In the genomic region with DNA sequence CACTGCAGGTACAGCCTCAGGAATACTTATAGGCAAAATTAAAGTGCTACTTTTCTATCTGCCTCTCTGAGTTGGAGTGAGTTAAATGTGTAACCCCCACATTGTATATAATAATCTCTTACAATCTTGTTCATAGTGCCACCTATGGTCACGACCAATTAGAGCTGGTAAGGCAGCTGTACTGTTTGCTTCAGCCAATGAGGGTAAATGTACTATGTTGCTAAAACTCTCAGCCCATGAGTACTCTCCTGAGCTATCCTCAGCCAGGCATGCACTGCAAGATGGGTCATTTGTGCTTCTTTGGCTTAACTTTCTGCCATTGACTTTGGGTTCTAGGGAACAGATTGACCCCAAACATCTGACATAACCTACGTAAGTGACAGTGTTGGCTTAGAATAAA, we compare ENCODE assay signal across 9 cellular contexts. TPM values are rescaled to one million over a fixed set of nuclear protein-coding genes. Genes with fewer than 3 reads are reported as not detected.
DNase-seq lines count a peak whose midpoint lies in the region; ATAC-seq and TF ChIP-seq lines count a peak whose summit lies in the region.
"Had no signal": no experiment of that assay in that cellular context is flagged by ENCODE, and none has a peak within 500 bp of the region (broad histone marks: within the 10 kb centered on the region; RNA-seq: fewer than 3 reads in every experiment).

No MANE protein-coding gene starts in this region.

- peaks cover 67% of the 10 kb centered on the region for H3K4me1 ChIP-seq in OCI-LY7 (ENCODE audit: insufficient read depth, low read length, poor library complexity, severe bottlenecking)
- H3K4me1 ChIP-seq: thyroid gland had no signal

- DNase-seq in EL: peak; percentile 61
- peak; percentile 87 for DNase-seq in OCI-LY7 (ENCODE audit: low spot score)
- DNase-seq in endothelial cell (ENCODE audit: low spot score): peak; percentile 34
- no peak for DNase-seq in NCI-H2107 treated with DMSO at 0.1 percent for 48 hours (lab: John Stamatoyannopoulos, UW; ENCODE audit: unreplicated experiment)
- DNase-seq in NCI-H2196 treated with DMSO at 0.1 percent for 48 hours (lab: John Stamatoyannopoulos, UW; ENCODE audit: unreplicated experiment): no peak
- no peak for DNase-seq in nucleus accumbens (lab: John Stamatoyannopoulos, UW)

- peak overlapping the region; percentile 76 for H3K27ac ChIP-seq in OCI-LY7 (ENCODE audit: low read depth, low read length, poor library complexity, severe bottlenecking)
- H3K27ac ChIP-seq: thyroid gland had no signal

- no TSS peak for BruUV-seq in OCI-LY7 (replicated peaks; lab: Mats Ljungman, UMichigan)

- H3K9me2 ChIP-seq in OCI-LY7 (ENCODE audit: insufficient read depth, low read length): no peaks in the 10 kb centered on the region

- TF ChIP-seq CTCF in OCI-LY7 (conservative IDR thresholded peaks at IDR 0.05; ENCODE audit: low read length) (peak; percentile 61), endothelial cell (IDR thresholded peaks at IDR 0.05; ENCODE audit: unreplicated experiment) (no peak)

- no peaks in the 10 kb centered on the region for H3K9me3 ChIP-seq in OCI-LY7 (ENCODE audit: low read length)
- H3K9me3 ChIP-seq: thyroid gland had no signal

- no peaks in the 10 kb centered on the region for H4K20me1 ChIP-seq in OCI-LY7 (ENCODE audit: insufficient read depth, low read length)

- H3K9me3 Mint-ChIP-seq in endothelial cell (ENCODE audit: unreplicated experiment): no peaks in the 10 kb centered on the region

- peak overlapping the region; percentile 43 for H3K4me2 ChIP-seq in OCI-LY7 (ENCODE audit: low read length)

- H3K36me3 Mint-ChIP-seq in endothelial cell (ENCODE audit: low read depth, unreplicated experiment): no peaks in the 10 kb centered on the region

- H3K4me3 ChIP-seq in OCI-LY7 (ENCODE audit: low read depth, low read length, poor library complexity, severe bottlenecking): no peak overlapping the region
- H3K4me3 ChIP-seq: thyroid gland had no signal

- intact Hi-C loops in OCI-LY7 (cut with micrococcal nuclease; ENCODE audit: unreplicated experiment): no loop called here

- peaks cover 6% of the 10 kb centered on the region for H3K4me1 Mint-ChIP-seq in endothelial cell (ENCODE audit: unreplicated experiment)

- H3K27me3 Mint-ChIP-seq in endothelial cell (ENCODE audit: unreplicated experiment): no peaks in the 10 kb centered on the region

- CTCF ChIA-PET in OCI-LY7 (lab: Charles Lee; ENCODE audit: unreplicated experiment): interaction anchor here (0.7 kb wide), 1 partner anchor 19 kb away, joined by 3 read pairs; no protein-coding TSS in a partner anchor

- no peaks in the 10 kb centered on the region; the same call in 1 of the 2 replicates for H3K36me3 ChIP-seq in OCI-LY7 (ENCODE audit: insufficient read depth, low read length)
- H3K36me3 ChIP-seq: thyroid gland had no signal

- no peak overlapping the region for H3K4me3 Mint-ChIP-seq in endothelial cell (ENCODE audit: unreplicated experiment)

- no peak overlapping the region for H3K27ac Mint-ChIP-seq in endothelial cell (ENCODE audit: unreplicated experiment)

- H3K79me2 ChIP-seq in OCI-LY7 (ENCODE audit: insufficient read depth, low read depth, low read length): no peaks in the 10 kb centered on the region

- POLR2A ChIA-PET in OCI-LY7 (lab: Charles Lee): interaction anchor here (0.6 to 4.8 kb wide), 9 partner anchors 9 to 46 kb away, joined by 3 to 28 read pairs (median 4); a partner anchor contains a TSS

- ATAC-seq in GM19324 (IDR thresholded peaks at IDR 0.05; ENCODE audit: low FRiP score, unreplicated experiment) (peak; percentile 79), HG03139 (IDR thresholded peaks at IDR 0.05; ENCODE audit: unreplicated experiment) (peak; percentile 90)

- peak overlapping the region; percentile 19; the same call in 1 of the 2 replicates for H2AFZ ChIP-seq in OCI-LY7 (ENCODE audit: low read length)

RNA-seq across cellular contexts. Expression of a gene that starts 15.0 kb away (rescaled TPM):
- total RNA-seq in OCI-LY7 (2014; rRNA removed; shearing (Covaris generic)): 143 and 229 TPM in 2 replicates
- 318 and 366 TPM in 2 replicates for total RNA-seq in OCI-LY7 (2022)
- total RNA-seq in endothelial cell (ENCODE audit: unreplicated experiment): 113 TPM

RNA-seq across cellular contexts. Expression of a gene that starts 47.0 kb away (rescaled TPM):
- total RNA-seq in OCI-LY7 (2014; rRNA removed; shearing (Covaris generic)): 24.6 and 26.6 TPM in 2 replicates
- 39.1 and 66.6 TPM in 2 replicates for total RNA-seq in OCI-LY7 (2022)
- total RNA-seq in endothelial cell (ENCODE audit: unreplicated experiment): 10.5 TPM

Comparison
In these comparisons a context has a peak if more than half of its experiments do, and no peak if none do; other contexts are left out.
1. DNase-seq: peak in EL (single experiment), OCI-LY7 (single experiment) and endothelial cell (single experiment); none in NCI-H2107 treated with DMSO at 0.1 percent for 48 hours (single experiment), NCI-H2196 treated with DMSO at 0.1 percent for 48 hours (single experiment) and nucleus accumbens (0 of 56).